Comparison of ENCODE assay signal across 8 cellular contexts in genomic region chr6:53794073-53794719, GRCh38.
DNase-seq lines count a peak whose midpoint lies in the region; ATAC-seq lines count a peak whose summit lies in the region.

No MANE protein-coding gene starts in this region.

- no peaks in the 10 kb centered on the region for H3K9me3 Mint-ChIP-seq in memory B cell

- H3K36me3 Mint-ChIP-seq in memory B cell, result no peaks in the 10 kb centered on the region

- H3K27me3 ChIP-seq in effector memory CD4-positive, alpha-beta T cell (replicated peaks; ENCODE audit: control insufficient read depth, insufficient read depth, low read length, poor library complexity, severe bottlenecking), result no peaks in the 10 kb centered on the region

- H3K4me3 Mint-ChIP-seq in memory B cell, result peak overlapping the region; percentile 98

- peak; percentile 88 for DNase-seq in AG20443 (ENCODE audit: low spot score)
- DNase-seq in NCI-H446 treated with DMSO at 0.1 percent for 48 hours (lab: John Stamatoyannopoulos, UW), result peak; percentile 68
- peak; percentile 51 to 60 for DNase-seq in activated CD4-positive, alpha-beta T cell treated with anti-CD3 and anti-CD28 coated beads, Interleukin-2, amount 50 U/mL, for 48 hours
- DNase-seq in effector memory CD4-positive, alpha-beta T cell, result peak; percentile 17 to 46 (median 28)
- no peak for DNase-seq in memory B cell (ENCODE audit: low spot score in 2 of 2)
- peak; percentile 13 to 28 for DNase-seq in stimulated activated CD8-positive, alpha-beta memory T cell treated with anti-CD3 and anti-CD28 coated beads, Interleukin-15, amount 100 ng/mL, for 4 hours (ENCODE audit: low read depth in 2 of 2)

- H3K9me3 ChIP-seq in effector memory CD4-positive, alpha-beta T cell (ENCODE audit: control insufficient read depth, low read length), result no peaks in the 10 kb centered on the region

- H3K27ac Mint-ChIP-seq in memory B cell, result peak overlapping the region; percentile 76

- H3K4me1 ChIP-seq in effector memory CD4-positive, alpha-beta T cell (ENCODE audit: control insufficient read depth, insufficient read depth, low read length, poor library complexity, severe bottlenecking), result peaks cover 13% of the 10 kb centered on the region

- no peaks in the 10 kb centered on the region for H3K36me3 ChIP-seq in effector memory CD4-positive, alpha-beta T cell (ENCODE audit: control insufficient read depth, insufficient read depth, low read length)

- peaks cover 31% of the 10 kb centered on the region for H3K4me1 Mint-ChIP-seq in memory B cell

- ATAC-seq in GM18867 (IDR thresholded peaks at IDR 0.05; ENCODE audit: unreplicated experiment) (peak; percentile 68), HG03064 (IDR thresholded peaks at IDR 0.05; ENCODE audit: low read depth, unreplicated experiment) (peak; percentile 50), memory B cell (ENCODE audit: low read depth) (peak; percentile 56)

- H3K27ac ChIP-seq in effector memory CD4-positive, alpha-beta T cell (ENCODE audit: insufficient read depth, low read length, poor library complexity, severe bottlenecking), result peak overlapping the region; percentile 41

- peak overlapping the region; percentile 92 for H3K4me3 ChIP-seq in effector memory CD4-positive, alpha-beta T cell (ENCODE audit: insufficient read depth, low read depth, low read length, poor library complexity, severe bottlenecking)

- no peaks in the 10 kb centered on the region for H3K27me3 Mint-ChIP-seq in memory B cell

Comparison
In these comparisons a context has a peak if more than half of its experiments do, and no peak if none do; other contexts are left out.
1. DNase-seq: peak in AG20443 (single experiment), NCI-H446 treated with DMSO at 0.1 percent for 48 hours (single experiment), activated CD4-positive, alpha-beta T cell treated with anti-CD3 and anti-CD28 coated beads, Interleukin-2, amount 50 U/mL, for 48 hours (2 of 2), effector memory CD4-positive, alpha-beta T cell (3 of 3) and stimulated activated CD8-positive, alpha-beta memory T cell treated with anti-CD3 and anti-CD28 coated beads, Interleukin-15, amount 100 ng/mL, for 4 hours (2 of 2); none in memory B cell (0 of 2).
2. Peak in every context shown above with its lines, with median percentiles within 50 percentile points of each other: ATAC-seq.